ENCODE assay signal across 8 cellular contexts in the genomic region with DNA sequence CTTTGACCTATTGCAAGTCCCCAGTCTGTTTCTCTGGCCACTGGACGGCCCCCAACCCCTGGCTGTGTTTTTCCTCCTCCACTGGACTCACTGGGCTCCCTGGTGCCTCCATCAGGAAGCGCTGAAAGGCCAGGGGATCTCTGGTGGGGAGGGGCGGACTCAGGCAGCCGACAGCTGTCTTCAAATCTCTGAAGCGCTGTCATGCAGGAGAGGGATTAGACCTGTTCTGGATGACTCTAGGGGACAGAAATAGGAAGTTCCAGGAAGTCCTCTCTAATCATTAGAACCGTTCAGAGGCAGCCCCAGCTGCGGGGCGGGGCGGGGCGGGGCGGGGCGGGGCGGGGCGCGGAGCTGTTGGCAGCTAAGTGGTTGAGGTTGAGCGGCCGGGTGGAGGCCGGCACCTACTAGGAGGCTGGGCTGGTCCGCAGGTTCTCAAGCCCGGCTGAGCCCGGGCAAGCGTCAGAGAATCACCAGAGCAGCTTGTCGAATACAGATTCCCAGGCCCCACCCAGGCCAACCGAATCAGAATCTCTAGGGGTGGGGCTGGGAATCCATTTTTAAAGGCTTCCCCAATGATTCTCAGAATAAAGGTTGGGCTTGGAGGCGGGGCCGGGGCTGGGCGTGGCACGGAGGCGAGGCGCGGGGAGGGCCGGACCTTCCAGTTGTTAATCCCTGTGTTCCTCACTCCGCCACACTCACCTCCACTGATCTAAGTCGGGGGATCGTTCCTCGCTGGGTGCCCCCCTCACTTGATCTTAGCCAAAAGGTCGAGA. TPM values are rescaled to one million over a fixed set of nuclear protein-coding genes. Genes with fewer than 3 reads are reported as not detected.
A peak's percentile ranks its signal among the peaks of the same experiment; 100 is the strongest.
DNase-seq lines count a peak whose midpoint lies in the region; ATAC-seq and TF ChIP-seq lines count a peak whose summit lies in the region.

No MANE protein-coding gene starts in this region.

- peak in 1 of 4 experiments; percentile 7 for TF ChIP-seq CTCF in prostate gland (IDR thresholded peaks at IDR 0.05)

- H3K4me1 ChIP-seq in prostate gland (replicated peaks): no peaks in the 10 kb centered on the region

- DNase-seq in D341Med (ENCODE audit: low spot score): peak; percentile 83
- DNase-seq in RPMI8226: peak; percentile 96
- DNase-seq in activated naive CD4-positive, alpha-beta T cell treated with anti-CD3 and anti-CD28 coated beads for 36 hours: peak; percentile 70
- DNase-seq in cardiac septum (ENCODE audit: low spot score): peak; percentile 91
- peak; percentile 79 for DNase-seq in prostate gland (ENCODE audit: low spot score)

- H3K9me3 ChIP-seq in prostate gland: no peaks in the 10 kb centered on the region

- H3K27me3 Mint-ChIP-seq in IgD-negative memory B cell: peaks cover 3% of the 10 kb centered on the region
- H3K27me3 Mint-ChIP-seq in activated naive CD4-positive, alpha-beta T cell treated with anti-CD3 and anti-CD28 coated beads for 36 hours (ENCODE audit: low read depth): peaks cover 16% of the 10 kb centered on the region

- 5% methylated on average over 34 of the region's 37 CpGs for WGBS in prostate gland

- H3K36me3 ChIP-seq in prostate gland: peaks cover 0 to 18% of the 10 kb centered on the region in 2 donors

- TF ChIP-seq POLR2A in prostate gland (IDR thresholded peaks at IDR 0.05): no peak

- CTCF ChIA-PET in activated naive CD4-positive, alpha-beta T cell treated with anti-CD3 and anti-CD28 coated beads for 36 hours (lab: Charles Lee): interaction anchor here (0.6 to 10.5 kb wide), 12 partner anchors 11 to 118 kb away, joined by 3 to 287 read pairs (median 6); partner anchors contain the start of gene CSRP1

- no peaks in the 10 kb centered on the region for H3K27me3 ChIP-seq in prostate gland (replicated peaks; ENCODE audit: insufficient read depth)

- H3K36me3 Mint-ChIP-seq in IgD-negative memory B cell: no peaks in the 10 kb centered on the region
- H3K36me3 Mint-ChIP-seq in activated naive CD4-positive, alpha-beta T cell treated with anti-CD3 and anti-CD28 coated beads for 36 hours (ENCODE audit: low read depth): peaks cover 4% of the 10 kb centered on the region

- peak overlapping the region in 1 of 3 donors; percentile 74 for H3K27ac Mint-ChIP-seq in IgD-negative memory B cell
- no peak overlapping the region for H3K27ac Mint-ChIP-seq in activated naive CD4-positive, alpha-beta T cell treated with anti-CD3 and anti-CD28 coated beads for 36 hours

- no peaks in the 10 kb centered on the region for H3K9me3 Mint-ChIP-seq in IgD-negative memory B cell
- no peaks in the 10 kb centered on the region for H3K9me3 Mint-ChIP-seq in activated naive CD4-positive, alpha-beta T cell treated with anti-CD3 and anti-CD28 coated beads for 36 hours

- H3K4me1 Mint-ChIP-seq in IgD-negative memory B cell: peaks cover 12 to 16% (median 15%) of the 10 kb centered on the region in 3 donors
- peaks cover 17% of the 10 kb centered on the region for H3K4me1 Mint-ChIP-seq in activated naive CD4-positive, alpha-beta T cell treated with anti-CD3 and anti-CD28 coated beads for 36 hours (ENCODE audit: low read depth)

- H3K4me3 ChIP-seq in prostate gland: peak overlapping the region; percentile 19 to 23

- peak overlapping the region; percentile 70 to 75 for H3K27ac ChIP-seq in prostate gland

- peak overlapping the region; percentile 84 to 95 (median 90) for H3K4me3 Mint-ChIP-seq in IgD-negative memory B cell
- peak overlapping the region; percentile 53 for H3K4me3 Mint-ChIP-seq in activated naive CD4-positive, alpha-beta T cell treated with anti-CD3 and anti-CD28 coated beads for 36 hours

- peak; percentile 65 for ATAC-seq in GM21447 (IDR thresholded peaks at IDR 0.05; ENCODE audit: unreplicated experiment)
- ATAC-seq in GM19467 (IDR thresholded peaks at IDR 0.05; ENCODE audit: unreplicated experiment): no peak

- intact Hi-C loops in activated naive CD4-positive, alpha-beta T cell treated with anti-CD3 and anti-CD28 coated beads for 36 hours (cut with micrococcal nuclease): loop anchor here (1.0 to 2.0 kb wide), 4 partner anchors 11 to 224 kb away; partner anchors contain the start of gene PHLDA3
- intact Hi-C loops in cardiac septum (cut with DNase I) (loop anchor here (1.0 kb wide), 1 partner anchor 32 kb away; no protein-coding TSS in a partner anchor), prostate gland (cut with DNase I) (loop anchor here (2.0 kb wide), 1 partner anchor 32 kb away; no protein-coding TSS in a partner anchor)

RNA-seq across cellular contexts. Expression of gene PHLDA3, which starts 11.4 kb away (rescaled TPM):
- 0.64 TPM for polyA plus RNA-seq in IgD-negative memory B cell
- total RNA-seq in activated naive CD4-positive, alpha-beta T cell treated with anti-CD3 and anti-CD28 coated beads for 36 hours: 10 to 100 TPM; 19.5 TPM
- total RNA-seq in cardiac septum: 44.6 TPM
- 10 to 100 TPM; 49.7 to 73.9 TPM for total RNA-seq in prostate gland

RNA-seq across cellular contexts. Expression of gene CSRP1, which starts 26.5 kb away (rescaled TPM):
- 53.4 TPM for polyA plus RNA-seq in IgD-negative memory B cell
- 10 to 100 TPM; 35.7 to 36.6 TPM for total RNA-seq in activated naive CD4-positive, alpha-beta T cell treated with anti-CD3 and anti-CD28 coated beads for 36 hours
- 71.7 TPM for total RNA-seq in cardiac septum
- 1,000 to 10,000 TPM; 1,117 to 1,634 TPM for total RNA-seq in prostate gland

RNA-seq across cellular contexts. Expression of gene NAV1, which starts 58.5 kb away (rescaled TPM):
- 1.3 TPM for polyA plus RNA-seq in IgD-negative memory B cell
- total RNA-seq in activated naive CD4-positive, alpha-beta T cell treated with anti-CD3 and anti-CD28 coated beads for 36 hours: 1 to 10 TPM in 1 of 2 experiments, under 1 TPM in 1; 0.62 to 1.2 TPM
- total RNA-seq in cardiac septum: 86.6 TPM
- total RNA-seq in prostate gland: 10 to 100 TPM; 13.1 to 29.1 TPM

RNA-seq across cellular contexts. Expression of gene TNNI1, which starts 58.9 kb away (rescaled TPM):
- not detected for polyA plus RNA-seq in IgD-negative memory B cell
- not detected for total RNA-seq in activated naive CD4-positive, alpha-beta T cell treated with anti-CD3 and anti-CD28 coated beads for 36 hours
- total RNA-seq in cardiac septum (35.5 TPM), prostate gland (10 to 100 TPM in 1 of 2 donors, not detected in 1; 16.9 TPM)

Comparison
In these comparisons a context has a peak if more than half of its experiments do, and no peak if none do; other contexts are left out.
1. RNA of gene CSRP1, which starts 26.5 kb away (total RNA-seq): 1,117 to 1,634 TPM in prostate gland; 71.7 TPM in cardiac septum (single experiment) and 35.7 to 36.6 TPM in activated naive CD4-positive, alpha-beta T cell treated with anti-CD3 and anti-CD28 coated beads for 36 hours; every median in the first group is over 10 times any median in the second.
2. RNA of gene NAV1, which starts 58.5 kb away (total RNA-seq): 86.6 TPM in cardiac septum (single experiment) and 13.1 to 29.1 TPM in prostate gland; 0.62 to 1.2 TPM in activated naive CD4-positive, alpha-beta T cell treated with anti-CD3 and anti-CD28 coated beads for 36 hours; every median in the first group is over 4 times any median in the second.
3. Peak in every context shown above with its lines, with median percentiles within 50 percentile points of each other: DNase-seq.